ENCODE assay signal across 1 cellular context in the genomic region with DNA sequence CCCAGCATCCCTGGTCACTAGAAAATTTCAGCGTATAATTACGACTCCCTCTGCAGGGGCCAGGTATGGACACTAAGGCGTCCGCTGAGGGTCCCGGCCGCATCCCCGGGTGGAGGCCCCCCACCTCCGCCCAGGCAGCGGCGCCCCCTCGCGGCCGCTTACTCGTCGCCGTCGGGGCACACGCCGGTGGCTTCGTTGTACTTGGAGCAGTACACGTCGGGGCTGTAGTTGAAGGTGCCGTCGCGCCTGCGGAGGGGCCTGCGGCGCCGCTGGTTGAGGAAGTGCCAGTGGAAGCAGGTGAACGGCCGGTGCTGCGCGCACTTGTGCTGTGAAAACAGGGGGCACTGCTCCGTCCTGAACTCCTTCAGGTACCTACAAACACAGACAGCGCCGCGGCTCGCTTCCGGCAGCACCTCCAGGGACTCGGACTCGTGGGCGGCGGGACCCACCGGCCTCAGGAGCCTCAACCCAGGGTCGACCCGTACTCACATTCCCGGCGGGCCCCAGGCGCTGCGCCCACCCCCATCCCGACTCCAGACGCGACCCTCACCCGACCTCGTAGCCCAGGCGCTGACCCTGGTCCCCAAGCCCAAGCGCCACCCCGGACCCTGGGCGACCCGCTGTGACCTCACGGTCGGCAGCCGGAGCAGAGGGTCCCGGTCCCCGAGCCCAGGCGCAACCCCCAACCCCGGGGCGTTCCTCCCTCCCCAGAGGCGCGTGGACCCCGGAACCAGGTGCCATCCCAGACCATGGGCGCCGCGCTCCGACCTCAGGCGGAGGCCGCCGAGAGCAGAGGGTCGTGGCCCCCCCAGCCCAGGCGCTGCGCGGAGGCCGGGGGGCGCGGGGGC.
TF ChIP-seq lines count a peak whose summit lies in the region.

No MANE protein-coding gene starts in this region.

TF ChIP-seq in K562, 482 proteins besides CTCF, POLR2A, EP300 and RAD21 (continued from another document):
- TF ChIP-seq STAG1 (CRISPR knock-in tag; IDR thresholded peaks at IDR 0.05; ENCODE audit: borderline replicate concordance) = no peak
- no peak for TF ChIP-seq HNRNPLL (IDR thresholded peaks at IDR 0.05; ENCODE audit: low read depth, low read length, poor library complexity, severe bottlenecking)
- TF ChIP-seq KLF16 (IDR thresholded peaks at IDR 0.05) = peak; percentile 27; the same call in 1 of the 2 replicates
- TF ChIP-seq ESRRB (CRISPR knock-in tag; IDR thresholded peaks at IDR 0.05; ENCODE audit: borderline replicate concordance) = no peak
- TF ChIP-seq IRF2 (CRISPR knock-in tag; IDR thresholded peaks at IDR 0.05) = no peak
- TF ChIP-seq, protein P1, sequence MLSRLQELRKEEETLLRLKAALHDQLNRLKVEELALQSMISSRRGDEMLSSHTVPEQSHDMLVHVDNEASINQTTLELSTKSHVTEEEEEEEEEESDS (CRISPR knock-in tag; IDR thresholded peaks at IDR 0.05) = no peak
- no peak for TF ChIP-seq TCF7 (IDR thresholded peaks at IDR 0.05; ENCODE audit: borderline replicate concordance)
- TF ChIP-seq, protein P2, sequence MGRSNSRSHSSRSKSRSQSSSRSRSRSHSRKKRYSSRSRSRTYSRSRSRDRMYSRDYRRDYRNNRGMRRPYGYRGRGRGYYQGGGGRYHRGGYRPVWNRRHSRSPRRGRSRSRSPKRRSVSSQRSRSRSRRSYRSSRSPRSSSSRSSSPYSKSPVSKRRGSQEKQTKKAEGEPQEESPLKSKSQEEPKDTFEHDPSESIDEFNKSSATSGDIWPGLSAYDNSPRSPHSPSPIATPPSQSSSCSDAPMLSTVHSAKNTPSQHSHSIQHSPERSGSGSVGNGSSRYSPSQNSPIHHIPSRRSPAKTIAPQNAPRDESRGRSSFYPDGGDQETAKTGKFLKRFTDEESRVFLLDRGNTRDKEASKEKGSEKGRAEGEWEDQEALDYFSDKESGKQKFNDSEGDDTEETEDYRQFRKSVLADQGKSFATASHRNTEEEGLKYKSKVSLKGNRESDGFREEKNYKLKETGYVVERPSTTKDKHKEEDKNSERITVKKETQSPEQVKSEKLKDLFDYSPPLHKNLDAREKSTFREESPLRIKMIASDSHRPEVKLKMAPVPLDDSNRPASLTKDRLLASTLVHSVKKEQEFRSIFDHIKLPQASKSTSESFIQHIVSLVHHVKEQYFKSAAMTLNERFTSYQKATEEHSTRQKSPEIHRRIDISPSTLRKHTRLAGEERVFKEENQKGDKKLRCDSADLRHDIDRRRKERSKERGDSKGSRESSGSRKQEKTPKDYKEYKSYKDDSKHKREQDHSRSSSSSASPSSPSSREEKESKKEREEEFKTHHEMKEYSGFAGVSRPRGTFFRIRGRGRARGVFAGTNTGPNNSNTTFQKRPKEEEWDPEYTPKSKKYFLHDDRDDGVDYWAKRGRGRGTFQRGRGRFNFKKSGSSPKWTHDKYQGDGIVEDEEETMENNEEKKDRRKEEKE (IDR thresholded peaks at IDR 0.05; ENCODE audit: borderline replicate concordance in 1 of 2, control insufficient read depth in 1 of 2, low read depth in 2 of 2, low read length in 1 of 2) = no peak
- no peak for TF ChIP-seq RFX1 (IDR thresholded peaks at IDR 0.05)
- TF ChIP-seq NCOR1 (IDR thresholded peaks at IDR 0.05) = no peak
- TF ChIP-seq DNMT1 (IDR thresholded peaks at IDR 0.05) = no peak
- TF ChIP-seq JUN (IDR thresholded peaks at IDR 0.05; ENCODE audit: borderline replicate concordance, low read depth, low read length) = no peak
- TF ChIP-seq JUN (CRISPR knock-in tag; IDR thresholded peaks at IDR 0.05; ENCODE audit: borderline replicate concordance) = 0 out of 2 replicates have a peak, but pooled peaks have one; percentile 15
- TF ChIP-seq SRSF9 (IDR thresholded peaks at IDR 0.05; ENCODE audit: borderline replicate concordance, low read depth, low read length) = no peak
- peak; percentile 73; the same call in 1 of the 2 replicates for TF ChIP-seq KAT7 (CRISPR knock-in tag; IDR thresholded peaks at IDR 0.05; ENCODE audit: borderline replicate concordance)
- TF ChIP-seq, protein P3, sequence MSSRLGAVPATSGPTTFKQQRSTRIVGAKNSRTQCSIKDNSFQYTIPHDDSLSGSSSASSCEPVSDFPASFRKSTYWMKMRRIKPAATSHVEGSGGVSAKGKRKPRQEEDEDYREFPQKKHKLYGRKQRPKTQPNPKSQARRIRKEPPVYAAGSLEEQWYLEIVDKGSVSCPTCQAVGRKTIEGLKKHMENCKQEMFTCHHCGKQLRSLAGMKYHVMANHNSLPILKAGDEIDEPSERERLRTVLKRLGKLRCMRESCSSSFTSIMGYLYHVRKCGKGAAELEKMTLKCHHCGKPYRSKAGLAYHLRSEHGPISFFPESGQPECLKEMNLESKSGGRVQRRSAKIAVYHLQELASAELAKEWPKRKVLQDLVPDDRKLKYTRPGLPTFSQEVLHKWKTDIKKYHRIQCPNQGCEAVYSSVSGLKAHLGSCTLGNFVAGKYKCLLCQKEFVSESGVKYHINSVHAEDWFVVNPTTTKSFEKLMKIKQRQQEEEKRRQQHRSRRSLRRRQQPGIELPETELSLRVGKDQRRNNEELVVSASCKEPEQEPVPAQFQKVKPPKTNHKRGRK (tag; IDR thresholded peaks at IDR 0.05) = no peak
- TF ChIP-seq, protein P4, sequence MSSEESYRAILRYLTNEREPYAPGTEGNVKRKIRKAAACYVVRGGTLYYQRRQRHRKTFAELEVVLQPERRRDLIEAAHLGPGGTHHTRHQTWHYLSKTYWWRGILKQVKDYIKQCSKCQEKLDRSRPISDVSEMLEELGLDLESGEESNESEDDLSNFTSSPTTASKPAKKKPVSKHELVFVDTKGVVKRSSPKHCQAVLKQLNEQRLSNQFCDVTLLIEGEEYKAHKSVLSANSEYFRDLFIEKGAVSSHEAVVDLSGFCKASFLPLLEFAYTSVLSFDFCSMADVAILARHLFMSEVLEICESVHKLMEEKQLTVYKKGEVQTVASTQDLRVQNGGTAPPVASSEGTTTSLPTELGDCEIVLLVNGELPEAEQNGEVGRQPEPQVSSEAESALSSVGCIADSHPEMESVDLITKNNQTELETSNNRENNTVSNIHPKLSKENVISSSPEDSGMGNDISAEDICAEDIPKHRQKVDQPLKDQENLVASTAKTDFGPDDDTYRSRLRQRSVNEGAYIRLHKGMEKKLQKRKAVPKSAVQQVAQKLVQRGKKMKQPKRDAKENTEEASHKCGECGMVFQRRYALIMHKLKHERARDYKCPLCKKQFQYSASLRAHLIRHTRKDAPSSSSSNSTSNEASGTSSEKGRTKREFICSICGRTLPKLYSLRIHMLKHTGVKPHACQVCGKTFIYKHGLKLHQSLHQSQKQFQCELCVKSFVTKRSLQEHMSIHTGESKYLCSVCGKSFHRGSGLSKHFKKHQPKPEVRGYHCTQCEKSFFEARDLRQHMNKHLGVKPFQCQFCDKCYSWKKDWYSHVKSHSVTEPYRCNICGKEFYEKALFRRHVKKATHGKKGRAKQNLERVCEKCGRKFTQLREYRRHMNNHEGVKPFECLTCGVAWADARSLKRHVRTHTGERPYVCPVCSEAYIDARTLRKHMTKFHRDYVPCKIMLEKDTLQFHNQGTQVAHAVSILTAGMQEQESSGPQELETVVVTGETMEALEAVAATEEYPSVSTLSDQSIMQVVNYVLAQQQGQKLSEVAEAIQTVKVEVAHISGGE (CRISPR knock-in tag; IDR thresholded peaks at IDR 0.05) = no peak
- TF ChIP-seq, protein P5, sequence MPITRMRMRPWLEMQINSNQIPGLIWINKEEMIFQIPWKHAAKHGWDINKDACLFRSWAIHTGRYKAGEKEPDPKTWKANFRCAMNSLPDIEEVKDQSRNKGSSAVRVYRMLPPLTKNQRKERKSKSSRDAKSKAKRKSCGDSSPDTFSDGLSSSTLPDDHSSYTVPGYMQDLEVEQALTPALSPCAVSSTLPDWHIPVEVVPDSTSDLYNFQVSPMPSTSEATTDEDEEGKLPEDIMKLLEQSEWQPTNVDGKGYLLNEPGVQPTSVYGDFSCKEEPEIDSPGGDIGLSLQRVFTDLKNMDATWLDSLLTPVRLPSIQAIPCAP (CRISPR knock-in tag; IDR thresholded peaks at IDR 0.05; ENCODE audit: borderline replicate concordance) = no peak
- TF ChIP-seq, protein P6, sequence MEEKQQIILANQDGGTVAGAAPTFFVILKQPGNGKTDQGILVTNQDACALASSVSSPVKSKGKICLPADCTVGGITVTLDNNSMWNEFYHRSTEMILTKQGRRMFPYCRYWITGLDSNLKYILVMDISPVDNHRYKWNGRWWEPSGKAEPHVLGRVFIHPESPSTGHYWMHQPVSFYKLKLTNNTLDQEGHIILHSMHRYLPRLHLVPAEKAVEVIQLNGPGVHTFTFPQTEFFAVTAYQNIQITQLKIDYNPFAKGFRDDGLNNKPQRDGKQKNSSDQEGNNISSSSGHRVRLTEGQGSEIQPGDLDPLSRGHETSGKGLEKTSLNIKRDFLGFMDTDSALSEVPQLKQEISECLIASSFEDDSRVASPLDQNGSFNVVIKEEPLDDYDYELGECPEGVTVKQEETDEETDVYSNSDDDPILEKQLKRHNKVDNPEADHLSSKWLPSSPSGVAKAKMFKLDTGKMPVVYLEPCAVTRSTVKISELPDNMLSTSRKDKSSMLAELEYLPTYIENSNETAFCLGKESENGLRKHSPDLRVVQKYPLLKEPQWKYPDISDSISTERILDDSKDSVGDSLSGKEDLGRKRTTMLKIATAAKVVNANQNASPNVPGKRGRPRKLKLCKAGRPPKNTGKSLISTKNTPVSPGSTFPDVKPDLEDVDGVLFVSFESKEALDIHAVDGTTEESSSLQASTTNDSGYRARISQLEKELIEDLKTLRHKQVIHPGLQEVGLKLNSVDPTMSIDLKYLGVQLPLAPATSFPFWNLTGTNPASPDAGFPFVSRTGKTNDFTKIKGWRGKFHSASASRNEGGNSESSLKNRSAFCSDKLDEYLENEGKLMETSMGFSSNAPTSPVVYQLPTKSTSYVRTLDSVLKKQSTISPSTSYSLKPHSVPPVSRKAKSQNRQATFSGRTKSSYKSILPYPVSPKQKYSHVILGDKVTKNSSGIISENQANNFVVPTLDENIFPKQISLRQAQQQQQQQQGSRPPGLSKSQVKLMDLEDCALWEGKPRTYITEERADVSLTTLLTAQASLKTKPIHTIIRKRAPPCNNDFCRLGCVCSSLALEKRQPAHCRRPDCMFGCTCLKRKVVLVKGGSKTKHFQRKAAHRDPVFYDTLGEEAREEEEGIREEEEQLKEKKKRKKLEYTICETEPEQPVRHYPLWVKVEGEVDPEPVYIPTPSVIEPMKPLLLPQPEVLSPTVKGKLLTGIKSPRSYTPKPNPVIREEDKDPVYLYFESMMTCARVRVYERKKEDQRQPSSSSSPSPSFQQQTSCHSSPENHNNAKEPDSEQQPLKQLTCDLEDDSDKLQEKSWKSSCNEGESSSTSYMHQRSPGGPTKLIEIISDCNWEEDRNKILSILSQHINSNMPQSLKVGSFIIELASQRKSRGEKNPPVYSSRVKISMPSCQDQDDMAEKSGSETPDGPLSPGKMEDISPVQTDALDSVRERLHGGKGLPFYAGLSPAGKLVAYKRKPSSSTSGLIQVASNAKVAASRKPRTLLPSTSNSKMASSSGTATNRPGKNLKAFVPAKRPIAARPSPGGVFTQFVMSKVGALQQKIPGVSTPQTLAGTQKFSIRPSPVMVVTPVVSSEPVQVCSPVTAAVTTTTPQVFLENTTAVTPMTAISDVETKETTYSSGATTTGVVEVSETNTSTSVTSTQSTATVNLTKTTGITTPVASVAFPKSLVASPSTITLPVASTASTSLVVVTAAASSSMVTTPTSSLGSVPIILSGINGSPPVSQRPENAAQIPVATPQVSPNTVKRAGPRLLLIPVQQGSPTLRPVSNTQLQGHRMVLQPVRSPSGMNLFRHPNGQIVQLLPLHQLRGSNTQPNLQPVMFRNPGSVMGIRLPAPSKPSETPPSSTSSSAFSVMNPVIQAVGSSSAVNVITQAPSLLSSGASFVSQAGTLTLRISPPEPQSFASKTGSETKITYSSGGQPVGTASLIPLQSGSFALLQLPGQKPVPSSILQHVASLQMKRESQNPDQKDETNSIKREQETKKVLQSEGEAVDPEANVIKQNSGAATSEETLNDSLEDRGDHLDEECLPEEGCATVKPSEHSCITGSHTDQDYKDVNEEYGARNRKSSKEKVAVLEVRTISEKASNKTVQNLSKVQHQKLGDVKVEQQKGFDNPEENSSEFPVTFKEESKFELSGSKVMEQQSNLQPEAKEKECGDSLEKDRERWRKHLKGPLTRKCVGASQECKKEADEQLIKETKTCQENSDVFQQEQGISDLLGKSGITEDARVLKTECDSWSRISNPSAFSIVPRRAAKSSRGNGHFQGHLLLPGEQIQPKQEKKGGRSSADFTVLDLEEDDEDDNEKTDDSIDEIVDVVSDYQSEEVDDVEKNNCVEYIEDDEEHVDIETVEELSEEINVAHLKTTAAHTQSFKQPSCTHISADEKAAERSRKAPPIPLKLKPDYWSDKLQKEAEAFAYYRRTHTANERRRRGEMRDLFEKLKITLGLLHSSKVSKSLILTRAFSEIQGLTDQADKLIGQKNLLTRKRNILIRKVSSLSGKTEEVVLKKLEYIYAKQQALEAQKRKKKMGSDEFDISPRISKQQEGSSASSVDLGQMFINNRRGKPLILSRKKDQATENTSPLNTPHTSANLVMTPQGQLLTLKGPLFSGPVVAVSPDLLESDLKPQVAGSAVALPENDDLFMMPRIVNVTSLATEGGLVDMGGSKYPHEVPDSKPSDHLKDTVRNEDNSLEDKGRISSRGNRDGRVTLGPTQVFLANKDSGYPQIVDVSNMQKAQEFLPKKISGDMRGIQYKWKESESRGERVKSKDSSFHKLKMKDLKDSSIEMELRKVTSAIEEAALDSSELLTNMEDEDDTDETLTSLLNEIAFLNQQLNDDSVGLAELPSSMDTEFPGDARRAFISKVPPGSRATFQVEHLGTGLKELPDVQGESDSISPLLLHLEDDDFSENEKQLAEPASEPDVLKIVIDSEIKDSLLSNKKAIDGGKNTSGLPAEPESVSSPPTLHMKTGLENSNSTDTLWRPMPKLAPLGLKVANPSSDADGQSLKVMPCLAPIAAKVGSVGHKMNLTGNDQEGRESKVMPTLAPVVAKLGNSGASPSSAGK (IDR thresholded peaks at IDR 0.05) = no peak
- no peak for TF ChIP-seq ZKSCAN3 (CRISPR knock-in tag; IDR thresholded peaks at IDR 0.05)
- peak; percentile 90 for TF ChIP-seq TOE1 (IDR thresholded peaks at IDR 0.05; ENCODE audit: borderline replicate concordance)
- TF ChIP-seq TOE1 (CRISPR knock-in tag; IDR thresholded peaks at IDR 0.05; ENCODE audit: borderline replicate concordance, low read depth) = peak; percentile 83
- TF ChIP-seq ZBTB7A (IDR thresholded peaks at IDR 0.05; ENCODE audit: borderline replicate concordance, control insufficient read depth, low read depth, low read length) = peak; percentile 99
- TF ChIP-seq CHCHD3 (CRISPR knock-in tag; IDR thresholded peaks at IDR 0.05) = no peak
- TF ChIP-seq ZFP1 (CRISPR knock-in tag; IDR thresholded peaks at IDR 0.05) = no peak
